19 cellular contexts compared by ENCODE assay signal in genomic region chr20:57806975-57807374, GRCh38.
DNase-seq lines count a peak whose midpoint lies in the region; ATAC-seq, FAIRE-seq and TF ChIP-seq lines count a peak whose summit lies in the region.
"Had no signal": no experiment of that assay in that cellular context is flagged by ENCODE, and none has a peak within 500 bp of the region (broad histone marks: within the 10 kb centered on the region; RNA-seq: fewer than 3 reads in every experiment).

No MANE protein-coding gene starts in this region.

- H3K14ac ChIP-seq in trophoblast cell (ENCODE audit: low read length) = peak overlapping the region; percentile 21

- no peak overlapping the region for H4K12ac ChIP-seq in trophoblast cell (ENCODE audit: low read depth, low read length)

- peak overlapping the region; percentile 42 for H3K27ac Mint-ChIP-seq in nephron progenitor cell
- H3K27ac Mint-ChIP-seq: CD4-positive, alpha-beta memory T cell; HFFc6 had no signal

- no CpG with 5 or more reads among the region's 4 CpGs for WGBS in trophoblast cell (ENCODE audit: extremely low coverage, insufficient coverage, insufficient read length)

- H2AFZ ChIP-seq in trophoblast cell (ENCODE audit: insufficient read depth, low read length, poor library complexity) = no peak overlapping the region

- H3K36me3 ChIP-seq in trophoblast cell (ENCODE audit: control insufficient read depth in 1 of 2, insufficient read depth in 2 of 2, low read length in 2 of 2) = no peaks in the 10 kb centered on the region
- H3K36me3 ChIP-seq: HAP-1 had no signal

- H4K91ac ChIP-seq in trophoblast cell (ENCODE audit: low read depth, low read length) = peak overlapping the region; percentile 49

- no peak overlapping the region for H3K4me3 ChIP-seq in trophoblast cell (ENCODE audit: low read depth, low read length)
- H3K4me3 ChIP-seq: HAP-1 had no signal

- H3K79me1 ChIP-seq in trophoblast cell (ENCODE audit: low read length) = peaks cover 49% of the 10 kb centered on the region

- peaks cover 53 to 54% of the 10 kb centered on the region in 2 experiments for H3K4me1 ChIP-seq in trophoblast cell (ENCODE audit: control insufficient read depth in 1 of 2, insufficient read depth in 2 of 2, low read length in 2 of 2)
- H3K4me1 ChIP-seq: HAP-1 had no signal

- peaks cover 55% of the 10 kb centered on the region for H3K4me1 Mint-ChIP-seq in nephron progenitor cell
- H3K4me1 Mint-ChIP-seq: CD4-positive, alpha-beta memory T cell had no signal

- H2BK120ac ChIP-seq in trophoblast cell (ENCODE audit: insufficient read depth, low read length, poor library complexity) = peak overlapping the region; percentile 6

- H2BK5ac ChIP-seq in trophoblast cell (ENCODE audit: low read depth, low read length, poor library complexity) = no peak overlapping the region

- H3K27me3 Mint-ChIP-seq in nephron progenitor cell (ENCODE audit: low read depth, poor library complexity) = peaks cover 22% of the 10 kb centered on the region

- H3K18ac ChIP-seq in trophoblast cell (ENCODE audit: low read length) = peak overlapping the region; percentile 49

- no peaks in the 10 kb centered on the region for H3K9me3 Mint-ChIP-seq in nephron progenitor cell
- H3K9me3 Mint-ChIP-seq: CD4-positive, alpha-beta memory T cell; HFFc6 had no signal

- H2AK5ac ChIP-seq in trophoblast cell (ENCODE audit: low read length) = peak overlapping the region; percentile 8

- no peak overlapping the region for H3K4me3 Mint-ChIP-seq in nephron progenitor cell
- H3K4me3 Mint-ChIP-seq: CD4-positive, alpha-beta memory T cell; HFFc6 had no signal

- H3K36me3 Mint-ChIP-seq in nephron progenitor cell (ENCODE audit: low read depth) = no peaks in the 10 kb centered on the region
- H3K36me3 Mint-ChIP-seq: CD4-positive, alpha-beta memory T cell had no signal

- no peak overlapping the region for H3K23ac ChIP-seq in trophoblast cell (ENCODE audit: low read length)

- H3K4ac ChIP-seq in trophoblast cell (ENCODE audit: low read depth, low read length) = no peak overlapping the region

- peak; percentile 20 for FAIRE-seq in urothelium cell line (lab: Jason Lieb, UNC)
- FAIRE-seq: GM12891, GM18507, H54 had no signal

- no peak overlapping the region for H3K27ac ChIP-seq in trophoblast cell (ENCODE audit: low read depth, low read length)

- H4K8ac ChIP-seq in trophoblast cell (ENCODE audit: low read depth, low read length) = no peak overlapping the region

- DNase-seq in nephron progenitor cell (no peak), trophoblast cell (no peak), urothelium cell line (ENCODE audit: low spot score) (no peak), activated gamma-delta T cell treated with Interleukin-2 at 50 U/mL for 16 hours (no peak), SW480 (ENCODE audit: low spot score) (no peak)
- DNase-seq: C1 segment of cervical spinal cord; Calu3; CD4-positive, alpha-beta memory T cell; COR-L47; DMS53; DMS79 treated with DMSO at 0.1 percent for 48 hours; GF-D8; GOT3; HFFc6 had no signal

- no peak overlapping the region for H3K9ac ChIP-seq in trophoblast cell (ENCODE audit: low read length)

- H2BK12ac ChIP-seq in trophoblast cell (ENCODE audit: low read length) = peak overlapping the region; percentile 43

- no peaks in the 10 kb centered on the region for H3K27me3 ChIP-seq in trophoblast cell (ENCODE audit: insufficient read depth, low read length)

- H3K79me2 ChIP-seq in trophoblast cell (ENCODE audit: control insufficient read depth, insufficient read depth, low read length, poor library complexity) = peaks cover 9% of the 10 kb centered on the region

- ATAC-seq in GM19395 (IDR thresholded peaks at IDR 0.05; ENCODE audit: unreplicated experiment) = no peak

- no peak for TF ChIP-seq CTCF in nephron progenitor cell (IDR thresholded peaks at IDR 0.05)

- H3K9me3 ChIP-seq in trophoblast cell (ENCODE audit: insufficient read depth, low read depth, low read length) = peaks cover 2% of the 10 kb centered on the region
- H3K9me3 ChIP-seq: HAP-1 had no signal

- H3K4me2 ChIP-seq in trophoblast cell (ENCODE audit: low read length) = no peak overlapping the region
